Comparison of ENCODE assay signal across 8 cellular contexts in genomic region chr16:67935096-67935401, GRCh38. TPM values are rescaled to one million over a fixed set of nuclear protein-coding genes. Genes with fewer than 3 reads are reported as not detected.
DNase-seq lines count a peak whose midpoint lies in the region; ATAC-seq, FAIRE-seq and TF ChIP-seq lines count a peak whose summit lies in the region.

No MANE protein-coding gene starts in this region.

- dilution Hi-C loops in keratinocyte (cut with MboI; ENCODE audit: extremely low pct_ligation_motif_present, low sequenced_read_pairs), result no loop called here

- TF ChIP-seq EP300 in suprapubic skin (IDR thresholded peaks at IDR 0.05), result no peak

- H3K36me3 ChIP-seq in adrenal gland (replicated peaks in 1 of 2) (peaks cover 0 to 21% of the 10 kb centered on the region in 2 donors), keratinocyte (ENCODE audit: control insufficient read depth in 2 of 2, extremely low read depth in 1 of 2, insufficient read depth in 2 of 2, low read length in 2 of 2) (peaks cover 7 to 15% of the 10 kb centered on the region in 2 experiments), suprapubic skin (peaks cover 17% of the 10 kb centered on the region)

- H3K27me3 ChIP-seq in adrenal gland (no peaks in the 10 kb centered on the region), keratinocyte (ENCODE audit: control insufficient read depth, extremely low read depth, insufficient read depth, low read length) (no peaks in the 10 kb centered on the region), suprapubic skin (no peaks in the 10 kb centered on the region)

- DNase-seq in NCI-H1092 treated with DMSO at 0.1 percent for 48 hours (lab: John Stamatoyannopoulos, UW), result peak; percentile 33
- DNase-seq in NCI-H1092 (lab: John Stamatoyannopoulos, UW), result no peak
- DNase-seq in adrenal gland, result peak in 1 of 7 donors; percentile 44
- no peak for DNase-seq in keratinocyte (ENCODE audit: low read depth, low spot score)
- DNase-seq in suprapubic skin (ENCODE audit: low spot score in 2 of 2), result peak in 1 of 2 donors; percentile 81
- DNase-seq in NCI-H1930 (lab: John Stamatoyannopoulos, UW), result no peak
- DNase-seq in LoVo (ENCODE audit: low spot score), result no peak

- peak overlapping the region; percentile 82 for H2AFZ ChIP-seq in keratinocyte (ENCODE audit: control insufficient read depth, low read length)

- H3K4me3 ChIP-seq in adrenal gland (peak overlapping the region in 2 of 4 donors; percentile 78 to 99), keratinocyte (ENCODE audit: control insufficient read depth in 2 of 3, extremely low read depth in 1 of 3, insufficient read depth in 2 of 3, low read depth in 1 of 3, low read length in 3 of 3) (peak overlapping the region; percentile 89 to 95 (median 91)), suprapubic skin (peak overlapping the region; percentile 85)

- peak overlapping the region; percentile 92 for H3K9ac ChIP-seq in keratinocyte (ENCODE audit: control insufficient read depth, extremely low read depth, insufficient read depth, low read length)

- H3K9me1 ChIP-seq in keratinocyte (ENCODE audit: control insufficient read depth, extremely low read depth, insufficient read depth, low read length), result no peaks in the 10 kb centered on the region

- intact Hi-C loops in adrenal gland (cut with DNase I), result no loop called here

- no peak for ATAC-seq in HG02588 (IDR thresholded peaks at IDR 0.05; ENCODE audit: unreplicated experiment)

- H3K4me2 ChIP-seq in keratinocyte (ENCODE audit: control insufficient read depth, extremely low read depth, insufficient read depth, low read depth, low read length), result peak overlapping the region; percentile 63

- no peaks in the 10 kb centered on the region for H4K20me1 ChIP-seq in keratinocyte (ENCODE audit: control insufficient read depth, extremely low read depth, insufficient read depth, low read length)

- TF ChIP-seq CTCF in adrenal gland (IDR thresholded peaks at IDR 0.05) (no peak), keratinocyte (optimal IDR thresholded peaks at IDR 0.05 in 1 of 3, IDR thresholded peaks at IDR 0.05 in 1 of 3, conservative IDR thresholded peaks at IDR 0.05 in 1 of 3; ENCODE audit: extremely low read depth in 1 of 3, insufficient read depth in 2 of 3, low read length in 3 of 3) (no peak), suprapubic skin (IDR thresholded peaks at IDR 0.05) (no peak)

- H3K27ac ChIP-seq in adrenal gland (peak overlapping the region in 4 of 5 donors; percentile 17 to 98 (median 58)), keratinocyte (ENCODE audit: control insufficient read depth, insufficient read depth, low read length) (peak overlapping the region; percentile 60), suprapubic skin (no peak overlapping the region)

- H3K9me3 ChIP-seq in adrenal gland (replicated peaks in 1 of 3) (no peaks in the 10 kb centered on the region), keratinocyte (ENCODE audit: control insufficient read depth, low read depth, low read length) (no peaks in the 10 kb centered on the region), suprapubic skin (no peaks in the 10 kb centered on the region)

- H3K79me2 ChIP-seq in keratinocyte (ENCODE audit: control insufficient read depth, insufficient read depth, low read length), result peaks cover 7% of the 10 kb centered on the region

- TF ChIP-seq POLR2A in adrenal gland (IDR thresholded peaks at IDR 0.05) (no peak), suprapubic skin (IDR thresholded peaks at IDR 0.05) (no peak)

- 16 to 39% (median 28%) methylated on average over 9 to 13 of the region's 13 CpGs for WGBS in adrenal gland, 4 donors
- WGBS in suprapubic skin, result 29% methylated on average over 13 of the region's 13 CpGs

- no peak for FAIRE-seq in keratinocyte (lab: Jason Lieb, UNC)

- peaks cover 8 to 19% of the 10 kb centered on the region in 2 donors for H3K4me1 ChIP-seq in adrenal gland (replicated peaks in 1 of 2)
- peaks cover 27% of the 10 kb centered on the region for H3K4me1 ChIP-seq in keratinocyte (ENCODE audit: control insufficient read depth, extremely low read depth, insufficient read depth, low read length)
- peaks cover 19% of the 10 kb centered on the region for H3K4me1 ChIP-seq in suprapubic skin

RNA-seq across cellular contexts. Expression of gene PSMB10, which starts 1.6 kb away (rescaled TPM):
- total RNA-seq in adrenal gland (10 to 100 TPM; 42.0 to 71.9 (median 59.1) TPM), suprapubic skin (10 to 100 TPM; 13.5 to 31.2 (median 16.3) TPM)
- polyA plus RNA-seq in adrenal gland (100 to 1,000 TPM in 2 of 3 donors, 10 to 100 TPM in 1; 12.6 to 315 (median 305) TPM), keratinocyte (9.3 to 19.7 TPM (median 11.1 TPM) in 3 replicates)
- polyA plus RNA-seq in keratinocyte (2011; ENCODE audit: low read depth), result 3.0 TPM
- polyA plus RNA-seq in keratinocyte (2011; cell fraction: cytosol; rRNA removed), result 5.1 and 17.8 TPM in 2 replicates
- polyA plus RNA-seq in keratinocyte (2011; cell fraction: nucleus; rRNA removed), result 6.2 and 8.4 TPM in 2 replicates
- polyA plus RNA-seq in keratinocyte (2012; ENCODE audit: low replicate concordance), result 17.5 and 40.2 TPM in 2 replicates
- 6.0 to 8.4 TPM (median 6.8 TPM) in 3 replicates for polyA minus RNA-seq in keratinocyte
- 26.1 TPM for polyA minus RNA-seq in keratinocyte (2011; cell fraction: cytosol; rRNA and poly(A)+ RNA removed)
- polyA minus RNA-seq in keratinocyte (2011; cell fraction: nucleus; rRNA and poly(A)+ RNA removed), result 5.0 and 6.3 TPM in 2 replicates

RNA-seq across cellular contexts. Expression of gene CTRL, which starts 3.4 kb away (rescaled TPM):
- total RNA-seq in adrenal gland (1 to 10 TPM in 4 of 8 donors, under 1 TPM in 3, not detected in 1; 0.26 to 2.2 (median 1.2) TPM), suprapubic skin (1 to 10 TPM in 3 of 4 donors, under 1 TPM in 1; 0.55 to 2.7 (median 1.8) TPM)
- polyA plus RNA-seq in adrenal gland (1 to 10 TPM in 2 of 3 donors, under 1 TPM in 1; 0.09 to 4.6 (median 3.2) TPM), keratinocyte (0.10 to 0.46 TPM (median 0.33 TPM) in 3 replicates)
- polyA plus RNA-seq in keratinocyte (2011; ENCODE audit: low read depth), result 0.29 TPM
- polyA plus RNA-seq in keratinocyte (2011; cell fraction: cytosol; rRNA removed), result 0.17 TPM in 1 of 2 replicates, not detected in the other
- polyA plus RNA-seq in keratinocyte (2011; cell fraction: nucleus; rRNA removed), result 0.73 and 1.3 TPM in 2 replicates
- polyA plus RNA-seq in keratinocyte (2012; ENCODE audit: low replicate concordance), result 0.39 and 0.62 TPM in 2 replicates
- polyA minus RNA-seq in keratinocyte, result 0.26 TPM in 1 of 3 replicates, not detected in the others
- not detected for polyA minus RNA-seq in keratinocyte (2011; cell fraction: cytosol; rRNA and poly(A)+ RNA removed)
- 0.70 TPM in 1 of 2 replicates, not detected in the other for polyA minus RNA-seq in keratinocyte (2011; cell fraction: nucleus; rRNA and poly(A)+ RNA removed)

RNA-seq across cellular contexts. Expression of gene LCAT, which starts 8.9 kb away (rescaled TPM):
- total RNA-seq in adrenal gland (10 to 100 TPM in 4 of 8 donors, 1 to 10 TPM in 4; 4.1 to 27.6 (median 12.6) TPM), suprapubic skin (10 to 100 TPM; 10.6 to 61.4 (median 22.6) TPM)
- polyA plus RNA-seq in adrenal gland (100 to 1,000 TPM in 1 of 3 donors, 10 to 100 TPM in 1, 1 to 10 TPM in 1; 3.0 to 240 (median 91.1) TPM), keratinocyte (6.5 to 11.6 TPM (median 10.5 TPM) in 3 replicates)
- 4.2 TPM for polyA plus RNA-seq in keratinocyte (2011; ENCODE audit: low read depth)
- 2.1 and 3.0 TPM in 2 replicates for polyA plus RNA-seq in keratinocyte (2011; cell fraction: cytosol; rRNA removed)
- 35.7 and 48.0 TPM in 2 replicates for polyA plus RNA-seq in keratinocyte (2011; cell fraction: nucleus; rRNA removed)
- 10.6 and 14.2 TPM in 2 replicates for polyA plus RNA-seq in keratinocyte (2012; ENCODE audit: low replicate concordance)
- polyA minus RNA-seq in keratinocyte, result 6.0 to 16.2 TPM (median 9.5 TPM) in 3 replicates
- 7.1 TPM for polyA minus RNA-seq in keratinocyte (2011; cell fraction: cytosol; rRNA and poly(A)+ RNA removed)
- polyA minus RNA-seq in keratinocyte (2011; cell fraction: nucleus; rRNA and poly(A)+ RNA removed), result 10.6 and 10.7 TPM in 2 replicates

RNA-seq across cellular contexts. Expression of gene SLC12A4, which starts 33.4 kb away (rescaled TPM):
- total RNA-seq in adrenal gland (100 to 1,000 TPM in 1 of 8 donors, 10 to 100 TPM in 7; 54.8 to 101 (median 77.7) TPM), suprapubic skin (100 to 1,000 TPM in 1 of 4 donors, 10 to 100 TPM in 3; 31.2 to 165 (median 72.2) TPM)
- polyA plus RNA-seq in adrenal gland (100 to 1,000 TPM in 1 of 3 donors, 10 to 100 TPM in 2; 39.6 to 111 (median 47.0) TPM), keratinocyte (59.3 to 72.2 TPM (median 65.4 TPM) in 3 replicates)
- 15.4 TPM for polyA plus RNA-seq in keratinocyte (2011; ENCODE audit: low read depth)
- 26.3 and 51.8 TPM in 2 replicates for polyA plus RNA-seq in keratinocyte (2011; cell fraction: cytosol; rRNA removed)
- 238 and 249 TPM in 2 replicates for polyA plus RNA-seq in keratinocyte (2011; cell fraction: nucleus; rRNA removed)
- polyA plus RNA-seq in keratinocyte (2012; ENCODE audit: low replicate concordance), result 23.5 and 63.9 TPM in 2 replicates
- polyA minus RNA-seq in keratinocyte, result 89.8 to 274 TPM (median 108 TPM) in 3 replicates
- 76.4 TPM for polyA minus RNA-seq in keratinocyte (2011; cell fraction: cytosol; rRNA and poly(A)+ RNA removed)
- 118 and 142 TPM in 2 replicates for polyA minus RNA-seq in keratinocyte (2011; cell fraction: nucleus; rRNA and poly(A)+ RNA removed)

RNA-seq across cellular contexts. Expression of gene PSKH1, which starts 42.0 kb away (rescaled TPM):
- total RNA-seq in adrenal gland, result 10 to 100 TPM; 19.9 to 43.7 (median 29.1) TPM
- polyA plus RNA-seq in adrenal gland, result 10 to 100 TPM in 2 of 3 donors, 1 to 10 TPM in 1; 9.5 to 18.2 (median 15.4) TPM
- 10.7 to 19.5 TPM (median 13.7 TPM) in 3 replicates for polyA plus RNA-seq in keratinocyte
- polyA plus RNA-seq in keratinocyte (2011; ENCODE audit: low read depth), result 2.1 TPM
- polyA plus RNA-seq in keratinocyte (2011; cell fraction: cytosol; rRNA removed), result 13.7 and 22.7 TPM in 2 replicates
- 11.7 and 15.9 TPM in 2 replicates for polyA plus RNA-seq in keratinocyte (2011; cell fraction: nucleus; rRNA removed)
- polyA plus RNA-seq in keratinocyte (2012; ENCODE audit: low replicate concordance), result 10.5 and 14.6 TPM in 2 replicates
- polyA minus RNA-seq in keratinocyte, result 24.0 to 46.9 TPM (median 42.1 TPM) in 3 replicates
- 26.7 TPM for polyA minus RNA-seq in keratinocyte (2011; cell fraction: cytosol; rRNA and poly(A)+ RNA removed)
- 13.4 and 16.4 TPM in 2 replicates for polyA minus RNA-seq in keratinocyte (2011; cell fraction: nucleus; rRNA and poly(A)+ RNA removed)
- 10 to 100 TPM; 16.4 to 26.9 (median 24.5) TPM for total RNA-seq in suprapubic skin
